ENCODE assay signal across 14 cellular contexts in the genomic region with DNA sequence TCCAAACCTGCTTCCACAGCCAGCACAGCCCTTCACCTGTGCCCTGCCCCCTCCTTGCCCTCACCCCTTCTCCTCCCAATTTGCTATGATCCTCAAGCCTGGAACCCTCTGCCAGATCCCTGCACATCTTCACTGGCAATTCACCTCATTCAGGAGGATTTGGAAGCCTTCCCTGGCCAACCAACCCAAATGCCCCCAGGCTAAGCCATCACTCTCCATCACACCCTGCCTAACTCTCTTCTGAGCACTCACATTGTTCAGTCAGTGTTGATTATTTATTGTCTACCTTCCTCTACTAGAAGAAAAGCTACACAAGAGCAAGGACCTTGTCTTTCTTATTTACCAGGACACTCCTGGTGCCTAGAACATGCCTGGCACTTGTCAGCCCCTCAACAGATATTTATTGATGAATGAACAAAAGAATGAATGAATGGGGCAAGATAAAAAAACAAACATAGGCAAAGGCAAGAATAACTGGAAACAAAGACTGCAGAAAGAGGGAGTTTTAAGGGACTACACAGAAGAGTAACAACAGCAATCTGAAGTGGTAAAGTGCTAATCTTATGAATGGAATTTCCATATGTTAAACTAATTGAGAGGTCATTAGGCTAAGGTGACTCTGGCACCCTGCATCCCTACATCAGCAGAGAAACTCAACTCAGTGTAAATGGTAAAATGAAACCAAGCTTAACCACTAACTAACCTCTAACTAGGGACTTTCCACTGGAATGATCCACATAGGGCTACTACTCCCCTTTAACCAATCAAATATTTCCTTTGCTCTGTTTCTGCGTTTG. TPM values are rescaled to one million over a fixed set of nuclear protein-coding genes. Genes with fewer than 3 reads are reported as not detected.
DNase-seq lines count a peak whose midpoint lies in the region; ATAC-seq lines count a peak whose summit lies in the region.
"Had no signal": no experiment of that assay in that cellular context is flagged by ENCODE, and none has a peak within 500 bp of the region (broad histone marks: within the 10 kb centered on the region; RNA-seq: fewer than 3 reads in every experiment).

No MANE protein-coding gene starts in this region.

- peaks cover 2% of the 10 kb centered on the region for H3K9me3 Mint-ChIP-seq in activated CD4-positive, alpha-beta T cell treated with anti-CD3 and anti-CD28 coated beads, Interleukin-2, amount 10 ng/mL, durations not matched to agents 7 days and 5 days

- H3K27ac Mint-ChIP-seq in activated CD4-positive, alpha-beta T cell treated with anti-CD3 and anti-CD28 coated beads, Interleukin-2, amount 10 ng/mL, durations not matched to agents 7 days and 5 days: no peak overlapping the region
- H3K27ac Mint-ChIP-seq: naive thymus-derived CD8-positive, alpha-beta T cell; stimulated activated memory B cell treated with anti-CD40 and anti-IgM and Interleukin-4, amounts not matched to agents 10 μg/mL and 1 μg/mL and 100 μg/mL, for 72 hours had no signal

- DNase-seq in Caki2 (ENCODE audit: low read depth) (peak; percentile 27), NCI-H524 treated with DMSO at 0.1 percent for 48 hours (lab: John Stamatoyannopoulos, UW) (no peak), cortex of kidney (lab: John Stamatoyannopoulos, UW) (no peak), HuH-7 (ENCODE audit: low spot score) (no peak)
- DNase-seq in activated CD4-positive, alpha-beta T cell treated with anti-CD3 and anti-CD28 coated beads, Interleukin-2, amount 10 ng/mL, durations not matched to agents 7 days and 5 days: no peak
- DNase-seq: activated CD4-positive, alpha-beta T cell treated with anti-CD3 and anti-CD28 coated beads for 48 hours; naive thymus-derived CD8-positive, alpha-beta T cell; NCI-H187; stimulated activated CD4-positive, alpha-beta T cell treated with anti-CD3 and anti-CD28 coated beads, Interleukin-12 subunit alpha, Interleukin-12 subunit beta, amount 100 ng/mL, for 4 hours had no signal

- no peak overlapping the region for H3K4me3 Mint-ChIP-seq in activated CD4-positive, alpha-beta T cell treated with anti-CD3 and anti-CD28 coated beads, Interleukin-2, amount 10 ng/mL, durations not matched to agents 7 days and 5 days
- H3K4me3 Mint-ChIP-seq: naive thymus-derived CD8-positive, alpha-beta T cell; stimulated activated memory B cell treated with anti-CD40 and anti-IgM and Interleukin-4, amounts not matched to agents 10 μg/mL and 1 μg/mL and 100 μg/mL, for 72 hours had no signal

- H3K36me3 Mint-ChIP-seq in activated CD4-positive, alpha-beta T cell treated with anti-CD3 and anti-CD28 coated beads, Interleukin-2, amount 10 ng/mL, durations not matched to agents 7 days and 5 days (ENCODE audit: low read depth): no peaks in the 10 kb centered on the region
- H3K36me3 Mint-ChIP-seq: naive thymus-derived CD8-positive, alpha-beta T cell; stimulated activated memory B cell treated with anti-CD40 and anti-IgM and Interleukin-4, amounts not matched to agents 10 μg/mL and 1 μg/mL and 100 μg/mL, for 72 hours had no signal

- in situ Hi-C loops in Caki2 (cut with HindIII; ENCODE audit: low pct_unique_long_range_greater_than_20kb, low sequenced_read_pairs): no loop called here

- peak; percentile 84 for ATAC-seq in GM19395 (IDR thresholded peaks at IDR 0.05; ENCODE audit: unreplicated experiment)
- peak; percentile 89 for ATAC-seq in HG02798 (IDR thresholded peaks at IDR 0.05; ENCODE audit: poor library complexity, unreplicated experiment)
- peak; percentile 76 for ATAC-seq in HG03571 (IDR thresholded peaks at IDR 0.05; ENCODE audit: unreplicated experiment)
- ATAC-seq: naive thymus-derived CD8-positive, alpha-beta T cell; Right ventricle myocardium inferior; stimulated activated memory B cell treated with anti-CD40 and anti-IgM and Interleukin-4, amounts not matched to agents 10 μg/mL and 1 μg/mL and 100 μg/mL, for 72 hours had no signal

- H3K4me1 Mint-ChIP-seq in activated CD4-positive, alpha-beta T cell treated with anti-CD3 and anti-CD28 coated beads, Interleukin-2, amount 10 ng/mL, durations not matched to agents 7 days and 5 days: no peaks in the 10 kb centered on the region
- H3K4me1 Mint-ChIP-seq: naive thymus-derived CD8-positive, alpha-beta T cell; stimulated activated memory B cell treated with anti-CD40 and anti-IgM and Interleukin-4, amounts not matched to agents 10 μg/mL and 1 μg/mL and 100 μg/mL, for 72 hours had no signal

- CTCF ChIA-PET in activated CD4-positive, alpha-beta T cell treated with anti-CD3 and anti-CD28 coated beads, Interleukin-2, amount 10 ng/mL, durations not matched to agents 7 days and 5 days (lab: Charles Lee): interaction anchor here (0.6 to 1.3 kb wide), 2 partner anchors 13 to 712 kb away, joined by 4 to 5 read pairs; no protein-coding TSS in a partner anchor

- POLR2A ChIA-PET in activated CD4-positive, alpha-beta T cell treated with anti-CD3 and anti-CD28 coated beads, Interleukin-2, amount 10 ng/mL, durations not matched to agents 7 days and 5 days (lab: Charles Lee): no interaction called here

- H3K27me3 Mint-ChIP-seq in activated CD4-positive, alpha-beta T cell treated with anti-CD3 and anti-CD28 coated beads, Interleukin-2, amount 10 ng/mL, durations not matched to agents 7 days and 5 days: no peaks in the 10 kb centered on the region
- H3K27me3 Mint-ChIP-seq: stimulated activated memory B cell treated with anti-CD40 and anti-IgM and Interleukin-4, amounts not matched to agents 10 μg/mL and 1 μg/mL and 100 μg/mL, for 72 hours had no signal

RNA-seq across cellular contexts. Expression of a gene that starts 33.4 kb away (rescaled TPM):
- 3.2 TPM in 2 replicates for total RNA-seq in Caki2 (2014; rRNA removed; shearing (Covaris generic); ENCODE audit: low replicate concordance)
- not detected for total RNA-seq in activated CD4-positive, alpha-beta T cell treated with anti-CD3 and anti-CD28 coated beads, Interleukin-2, amount 10 ng/mL, durations not matched to agents 7 days and 5 days
- total RNA-seq: naive thymus-derived CD8-positive, alpha-beta T cell had no signal
